16 cellular contexts compared by ENCODE assay signal in the genomic region with DNA sequence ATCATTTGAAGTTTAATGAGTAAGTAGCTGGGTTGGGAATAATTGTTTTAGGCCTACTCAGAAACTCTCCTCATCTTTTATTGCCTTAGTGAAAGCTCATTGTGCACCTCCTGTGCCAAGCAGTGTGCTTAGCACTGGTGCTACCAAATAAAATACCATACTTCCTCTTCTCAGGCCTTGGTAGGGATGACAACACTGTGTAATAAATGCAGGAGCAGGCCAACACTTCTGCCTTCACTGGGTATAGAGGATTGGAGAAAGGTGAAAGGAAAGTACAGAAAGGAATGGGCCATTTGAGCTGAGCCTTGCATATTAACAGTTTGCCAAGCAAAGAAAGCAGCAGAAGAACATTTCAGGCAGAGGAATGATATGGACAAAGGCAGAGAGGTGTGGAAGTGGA.
DNase-seq lines count a peak whose midpoint lies in the region; ATAC-seq and TF ChIP-seq lines count a peak whose summit lies in the region.
"Had no signal": no experiment of that assay in that cellular context is flagged by ENCODE, and none has a peak within 500 bp of the region (broad histone marks: within the 10 kb centered on the region; RNA-seq: fewer than 3 reads in every experiment).

No MANE protein-coding gene starts in this region.

- H3K27ac ChIP-seq in MM.1S (ENCODE audit: low read length) (peak overlapping the region; percentile 99), adipose tissue (ENCODE audit: low read depth, low read length) (peak overlapping the region; percentile 42)
- H3K27ac ChIP-seq: C4-2B had no signal

- no peaks in the 10 kb centered on the region for H3K27me3 Mint-ChIP-seq in activated naive CD8-positive, alpha-beta T cell treated with anti-CD3 and anti-CD28 coated beads, Interleukin-2, amount 50 U/mL, for 24 hours
- no peaks in the 10 kb centered on the region for H3K27me3 Mint-ChIP-seq in activated naive CD8-positive, alpha-beta T cell treated with anti-CD3 and anti-CD28 coated beads for 36 hours
- H3K27me3 Mint-ChIP-seq in stimulated activated memory B cell treated with anti-CD40 and anti-IgM and Interleukin-4, amounts not matched to agents 10 μg/mL and 1 μg/mL and 100 μg/mL, for 72 hours, result no peaks in the 10 kb centered on the region

- no peaks in the 10 kb centered on the region for H3K9me3 ChIP-seq in MM.1S (replicated peaks; ENCODE audit: insufficient read depth, low read length)

- peak overlapping the region; percentile 67 for H3K27ac Mint-ChIP-seq in activated naive CD8-positive, alpha-beta T cell treated with anti-CD3 and anti-CD28 coated beads, Interleukin-2, amount 50 U/mL, for 24 hours
- no peak overlapping the region for H3K27ac Mint-ChIP-seq in activated naive CD8-positive, alpha-beta T cell treated with anti-CD3 and anti-CD28 coated beads for 36 hours
- peak overlapping the region; percentile 50 for H3K27ac Mint-ChIP-seq in stimulated activated memory B cell treated with anti-CD40 and anti-IgM and Interleukin-4, amounts not matched to agents 10 μg/mL and 1 μg/mL and 100 μg/mL, for 72 hours

- peaks cover 34% of the 10 kb centered on the region for H3F3A ChIP-seq in MM.1S (ENCODE audit: insufficient read depth, low read length)

- no peaks in the 10 kb centered on the region for H3K36me3 ChIP-seq in MM.1S (replicated peaks; ENCODE audit: insufficient read depth, low read length)

- TF ChIP-seq CTCF in MM.1S (IDR thresholded peaks at IDR 0.05; ENCODE audit: low read length), result no peak

- DNase-seq in activated naive CD8-positive, alpha-beta T cell treated with anti-CD3 and anti-CD28 coated beads, Interleukin-2, amount 50 U/mL, for 24 hours, result no peak
- no peak for DNase-seq in activated naive CD8-positive, alpha-beta T cell treated with anti-CD3 and anti-CD28 coated beads for 36 hours
- no peak for DNase-seq in MM.1S
- DNase-seq in NCI-H2107 treated with DMSO at 0.1 percent for 48 hours (lab: John Stamatoyannopoulos, UW; ENCODE audit: unreplicated experiment), result no peak
- no peak for DNase-seq in effector CD4-positive, alpha-beta T cell
- DNase-seq in stimulated activated CD4-positive, alpha-beta T cell treated with anti-CD3 and anti-CD28 coated beads, Interleukin-2, amount 100 ng/mL, for 24 hours, result no peak
- DNase-seq: activated gamma-delta T cell, EL, kidney, NCI-H146, NCI-H2171, NCI-H524, SW 1271 had no signal

- H3K9me2 ChIP-seq in MM.1S (replicated peaks; ENCODE audit: insufficient read depth, low read length), result no peaks in the 10 kb centered on the region

- H3K4me1 Mint-ChIP-seq in activated naive CD8-positive, alpha-beta T cell treated with anti-CD3 and anti-CD28 coated beads, Interleukin-2, amount 50 U/mL, for 24 hours, result peaks cover 65% of the 10 kb centered on the region
- peaks cover 31% of the 10 kb centered on the region for H3K4me1 Mint-ChIP-seq in activated naive CD8-positive, alpha-beta T cell treated with anti-CD3 and anti-CD28 coated beads for 36 hours
- peaks cover 36% of the 10 kb centered on the region for H3K4me1 Mint-ChIP-seq in stimulated activated memory B cell treated with anti-CD40 and anti-IgM and Interleukin-4, amounts not matched to agents 10 μg/mL and 1 μg/mL and 100 μg/mL, for 72 hours

- no peak overlapping the region for H3K4me3 Mint-ChIP-seq in activated naive CD8-positive, alpha-beta T cell treated with anti-CD3 and anti-CD28 coated beads, Interleukin-2, amount 50 U/mL, for 24 hours
- H3K4me3 Mint-ChIP-seq in activated naive CD8-positive, alpha-beta T cell treated with anti-CD3 and anti-CD28 coated beads for 36 hours, result no peak overlapping the region
- H3K4me3 Mint-ChIP-seq in stimulated activated memory B cell treated with anti-CD40 and anti-IgM and Interleukin-4, amounts not matched to agents 10 μg/mL and 1 μg/mL and 100 μg/mL, for 72 hours, result no peak overlapping the region

- no peak overlapping the region for H3K9ac ChIP-seq in MM.1S (ENCODE audit: low read length)

- no peaks in the 10 kb centered on the region for H3K27me3 ChIP-seq in MM.1S (replicated peaks; ENCODE audit: insufficient read depth, low read length)

- no peak overlapping the region for H2AFZ ChIP-seq in MM.1S (ENCODE audit: low read length)

- H3K36me3 Mint-ChIP-seq in activated naive CD8-positive, alpha-beta T cell treated with anti-CD3 and anti-CD28 coated beads, Interleukin-2, amount 50 U/mL, for 24 hours (ENCODE audit: low read depth), result peaks cover 19% of the 10 kb centered on the region
- H3K36me3 Mint-ChIP-seq in activated naive CD8-positive, alpha-beta T cell treated with anti-CD3 and anti-CD28 coated beads for 36 hours, result peaks cover 22% of the 10 kb centered on the region
- H3K36me3 Mint-ChIP-seq in stimulated activated memory B cell treated with anti-CD40 and anti-IgM and Interleukin-4, amounts not matched to agents 10 μg/mL and 1 μg/mL and 100 μg/mL, for 72 hours, result peaks cover 17% of the 10 kb centered on the region

- ATAC-seq in activated naive CD8-positive, alpha-beta T cell treated with anti-CD3 and anti-CD28 coated beads, Interleukin-2, amount 50 U/mL, for 24 hours, result no peak
- ATAC-seq in stimulated activated memory B cell treated with anti-CD40 and anti-IgM and Interleukin-4, amounts not matched to agents 10 μg/mL and 1 μg/mL and 100 μg/mL, for 72 hours, result no peak

- no peaks in the 10 kb centered on the region for H3K9me3 Mint-ChIP-seq in activated naive CD8-positive, alpha-beta T cell treated with anti-CD3 and anti-CD28 coated beads, Interleukin-2, amount 50 U/mL, for 24 hours
- H3K9me3 Mint-ChIP-seq in activated naive CD8-positive, alpha-beta T cell treated with anti-CD3 and anti-CD28 coated beads for 36 hours, result no peaks in the 10 kb centered on the region
- H3K9me3 Mint-ChIP-seq in stimulated activated memory B cell treated with anti-CD40 and anti-IgM and Interleukin-4, amounts not matched to agents 10 μg/mL and 1 μg/mL and 100 μg/mL, for 72 hours, result no peaks in the 10 kb centered on the region

- no peaks in the 10 kb centered on the region for H3K79me2 ChIP-seq in MM.1S (ENCODE audit: low read length)

- peaks cover 44% of the 10 kb centered on the region for H3K4me1 ChIP-seq in MM.1S (ENCODE audit: low read length)

- no peaks in the 10 kb centered on the region for H4K20me1 ChIP-seq in MM.1S (ENCODE audit: insufficient read depth, low read length)

- 0 out of 2 replicates have a peak overlapping the region, but pooled peaks have one; percentile 2 for H3K4me2 ChIP-seq in MM.1S (ENCODE audit: low read depth, low read length)

- H3K4me3 ChIP-seq in MM.1S (ENCODE audit: low read length), result no peak overlapping the region
